31 cellular contexts compared by ENCODE assay signal in the genomic region with DNA sequence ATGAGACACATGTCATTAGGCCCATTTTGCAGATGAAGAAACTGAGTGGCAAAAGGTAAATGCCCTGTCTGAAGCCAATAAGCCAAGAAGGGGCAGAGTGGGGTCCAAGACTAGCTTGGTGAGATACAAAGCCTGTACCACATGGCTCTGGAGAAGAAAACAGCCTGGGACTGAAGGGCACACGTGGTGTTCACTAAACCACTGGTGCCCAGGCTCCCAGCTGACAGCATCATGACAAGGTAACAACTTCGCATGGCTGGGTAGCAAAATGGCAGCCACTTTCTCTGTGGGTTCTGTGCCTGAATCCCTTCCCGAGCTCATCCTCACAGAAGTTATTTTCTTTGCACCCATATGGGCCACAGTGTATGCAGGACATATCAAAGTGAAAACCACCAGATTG.
DNase-seq lines count a peak whose midpoint lies in the region; ATAC-seq, FAIRE-seq and TF ChIP-seq lines count a peak whose summit lies in the region.
"Had no signal": no experiment of that assay in that cellular context is flagged by ENCODE, and none has a peak within 500 bp of the region (broad histone marks: within the 10 kb centered on the region; RNA-seq: fewer than 3 reads in every experiment).

No MANE protein-coding gene starts in this region.

- H3K9ac ChIP-seq in HepG2 (ENCODE audit: insufficient read depth, low read depth, low read length) (no peak overlapping the region), neuronal stem cell (ENCODE audit: low read depth, low read length, poor library complexity) (no peak overlapping the region)
- H3K9ac ChIP-seq: BLaER1; BLaER1 treated with 17β-estradiol and CSF1 and Interleukin-3, amounts not matched to agents 10 nM and 100 nM had no signal

- H4K91ac ChIP-seq in neuronal stem cell (ENCODE audit: low read depth, low read length, poor library complexity) = no peak overlapping the region

- H3K79me1 ChIP-seq in neuronal stem cell (ENCODE audit: low read depth, low read length) = no peaks in the 10 kb centered on the region

- H2BK15ac ChIP-seq in neuronal stem cell (ENCODE audit: low read length) = no peak overlapping the region

- in situ Hi-C loops in HepG2 (cut with HindIII; ENCODE audit: extremely low pct_ligation_motif_present, low pct_unique_long_range_greater_than_20kb) = no loop called here

- POLR2A ChIA-PET in HepG2 (lab: Yijun Ruan, JAX) = no interaction called here

- H3K4me3 ChIP-seq in HepG2 (replicated peaks in 1 of 3; ENCODE audit: insufficient read depth in 1 of 3, low read depth in 2 of 3, low read length in 3 of 3) (no peak overlapping the region), right lobe of liver (no peak overlapping the region), neuronal stem cell (ENCODE audit: low read length in 2 of 2) (no peak overlapping the region)
- H3K4me3 ChIP-seq: A549; BLaER1; BLaER1 treated with 17β-estradiol and CSF1 and Interleukin-3, amounts not matched to agents 10 nM and 100 nM had no signal

- H4K8ac ChIP-seq in neuronal stem cell (ENCODE audit: low read depth, low read length) = no peak overlapping the region

- TF ChIP-seq POLR2A in HepG2 (IDR thresholded peaks at IDR 0.05; ENCODE audit: insufficient read depth in 1 of 2, low read depth in 2 of 2, low read length in 2 of 2) (no peak), right lobe of liver (IDR thresholded peaks at IDR 0.05) (no peak)

- no peaks in the 10 kb centered on the region for H3K79me2 ChIP-seq in HepG2 (ENCODE audit: insufficient read depth, low read length)

- no peak overlapping the region for H2BK12ac ChIP-seq in neuronal stem cell (ENCODE audit: low read length)

- DNase-seq in HepG2 (ENCODE audit: low spot score) = no peak
- no peak for DNase-seq in right lobe of liver
- DNase-seq in neuronal stem cell (ENCODE audit: low spot score) = no peak
- no peak for DNase-seq in NCI-H2227 (lab: John Stamatoyannopoulos, UW; ENCODE audit: unreplicated experiment)
- DNase-seq: 8988T; ACHN; AML-193; BE2C; C1 segment of cervical spinal cord; Caco-2; Calu3; CD4-positive, alpha-beta memory T cell; CD4-positive, alpha-beta T cell; CD4-positive, CD25-positive, alpha-beta regulatory T cell; CD8-positive, alpha-beta memory T cell; CD8-positive, alpha-beta T cell; COR-L47; DMS 273 treated with DMSO at 0.1 percent for 48 hours; DMS153; DMS53; DMS79; DMS79 treated with DMSO at 0.1 percent for 48 hours; DND-41; EL had no signal

- H3K4me2 ChIP-seq in HepG2 (ENCODE audit: low read depth, low read length) (no peak overlapping the region), neuronal stem cell (ENCODE audit: insufficient read depth, low read length, poor library complexity, severe bottlenecking) (no peak overlapping the region)
- H3K4me2 ChIP-seq: A549; BLaER1; BLaER1 treated with 17β-estradiol and CSF1 and Interleukin-3, amounts not matched to agents 10 nM and 100 nM had no signal

- H2BK5ac ChIP-seq in neuronal stem cell (ENCODE audit: low read length) = no peak overlapping the region

- no peak for TF ChIP-seq RAD21 in HepG2 (CRISPR knock-in tag; IDR thresholded peaks at IDR 0.05)

- H3K27ac ChIP-seq in HepG2 (ENCODE audit: extremely low read length, insufficient read depth, low read length) (no peak overlapping the region), right lobe of liver (no peak overlapping the region), neuronal stem cell (replicated peaks; ENCODE audit: low read length) (no peak overlapping the region)
- H3K27ac ChIP-seq: 22Rv1; A549; BLaER1; BLaER1 treated with 17β-estradiol and CSF1 and Interleukin-3, amounts not matched to agents 10 nM and 100 nM; C4-2B had no signal

- no peak overlapping the region for H2AK5ac ChIP-seq in neuronal stem cell (ENCODE audit: low read depth, low read length)

- no peak overlapping the region for H2AFZ ChIP-seq in HepG2 (ENCODE audit: low read length)
- no peak overlapping the region for H2AFZ ChIP-seq in neuronal stem cell (ENCODE audit: low read length)

- no peaks in the 10 kb centered on the region for H3K9me3 ChIP-seq in HepG2 (ENCODE audit: low read length)
- H3K9me3 ChIP-seq in right lobe of liver = no peaks in the 10 kb centered on the region
- no peaks in the 10 kb centered on the region for H3K9me3 ChIP-seq in neuronal stem cell (replicated peaks in 1 of 2; ENCODE audit: control insufficient read depth in 2 of 2, insufficient read depth in 1 of 2, low read depth in 1 of 2, low read length in 2 of 2)
- H3K9me3 ChIP-seq: A549, BE2C, Caco-2 had no signal

- H3K27me3 ChIP-seq in HepG2 (ENCODE audit: control insufficient read depth in 1 of 2, insufficient read depth in 2 of 2, low read length in 2 of 2) (peaks cover 0 to 7% of the 10 kb centered on the region in 2 experiments; a peak in 1 of 5 replicates), right lobe of liver (no peaks in the 10 kb centered on the region), neuronal stem cell (ENCODE audit: control insufficient read depth in 3 of 3, insufficient read depth in 3 of 3, low read depth in 1 of 3, low read length in 3 of 3) (peaks cover 0 to 4% (median 0%) of the 10 kb centered on the region in 3 experiments)
- H3K27me3 ChIP-seq: BE2C; BLaER1; BLaER1 treated with 17β-estradiol and CSF1 and Interleukin-3, amounts not matched to agents 10 nM and 100 nM had no signal

- intact Hi-C loops in HepG2 (cut with micrococcal nuclease; ENCODE audit: unreplicated experiment) = no loop called here
- intact Hi-C loops in right lobe of liver (cut with DNase I) = no loop called here

- FAIRE-seq in HepG2 (lab: Jason Lieb, UNC) = no peak
- FAIRE-seq: A204.1, A549, D721Med had no signal

- no peaks in the 10 kb centered on the region for H3K4me1 ChIP-seq in HepG2 (ENCODE audit: insufficient read depth, low read length)
- no peaks in the 10 kb centered on the region for H3K4me1 ChIP-seq in right lobe of liver
- peaks cover 0 to 7% of the 10 kb centered on the region in 2 donors for H3K4me1 ChIP-seq in neuronal stem cell (ENCODE audit: control insufficient read depth in 2 of 2, insufficient read depth in 1 of 2, low read depth in 1 of 2, low read length in 2 of 2)
- H3K4me1 ChIP-seq: A549; BE2C; BLaER1; BLaER1 treated with 17β-estradiol and CSF1 and Interleukin-3, amounts not matched to agents 10 nM and 100 nM; Caco-2 had no signal

- no peak overlapping the region for H2BK120ac ChIP-seq in neuronal stem cell (ENCODE audit: low read depth, low read length)

- H3K14ac ChIP-seq in neuronal stem cell (ENCODE audit: low read length) = no peak overlapping the region

- TF ChIP-seq EP300 in HepG2 (IDR thresholded peaks at IDR 0.05; ENCODE audit: low read depth in 2 of 2, low read length in 2 of 2) (no peak), HepG2 (CRISPR knock-in tag; IDR thresholded peaks at IDR 0.05; ENCODE audit: borderline replicate concordance) (no peak)

- 0% methylated on average over 2 of the region's 3 CpGs for WGBS in HepG2 (ENCODE audit: low lambda C conversion rate)
- WGBS in right lobe of liver (ENCODE audit: insufficient coverage, low coverage, low lambda C conversion rate, missing lambda C conversion rate) = 82% methylated on average over 3 of the region's 3 CpGs
- WGBS in neuronal stem cell (ENCODE audit: extremely low coverage in 2 of 2, insufficient read length in 2 of 2, insufficient replicate concordance in 1 of 2), 2 donors = no CpG with 5 or more reads among the region's 3 CpGs

- no peak for TF ChIP-seq CTCF in HepG2 (CRISPR knock-in tag; IDR thresholded peaks at IDR 0.05)
- TF ChIP-seq CTCF in right lobe of liver (IDR thresholded peaks at IDR 0.05) = no peak

- no peak overlapping the region for H3K4ac ChIP-seq in neuronal stem cell (ENCODE audit: low read length)

- H3K36me3 ChIP-seq in HepG2 (replicated peaks in 1 of 2; ENCODE audit: control insufficient read depth in 1 of 2, insufficient read depth in 2 of 2, low read length in 2 of 2) = no peaks in the 10 kb centered on the region
- no peaks in the 10 kb centered on the region for H3K36me3 ChIP-seq in right lobe of liver
- H3K36me3 ChIP-seq in neuronal stem cell (replicated peaks in 1 of 2; ENCODE audit: control insufficient read depth in 2 of 2, insufficient read depth in 2 of 2, low read length in 2 of 2) = no peaks in the 10 kb centered on the region
- H3K36me3 ChIP-seq: BE2C; BLaER1; BLaER1 treated with 17β-estradiol and CSF1 and Interleukin-3, amounts not matched to agents 10 nM and 100 nM had no signal

- no peak overlapping the region for H3K18ac ChIP-seq in neuronal stem cell (ENCODE audit: low read length)

- CTCF ChIA-PET in HepG2 (lab: Yijun Ruan, JAX; ENCODE audit: low intra/inter-chr PET ratio, low total read pairs) = no interaction called here

- no peak for ATAC-seq in HepG2
- ATAC-seq in right lobe of liver = no peak
- ATAC-seq: A549; CD8-positive, alpha-beta T cell had no signal

- no TSS peak for BruUV-seq in HepG2 (replicated peaks; lab: Mats Ljungman, UMichigan)

- peak overlapping the region; percentile 52 for H3K23ac ChIP-seq in neuronal stem cell (ENCODE audit: low read depth, low read length, poor library complexity)

- no peaks in the 10 kb centered on the region for H4K20me1 ChIP-seq in HepG2 (ENCODE audit: insufficient read depth, low read length)
- H4K20me1 ChIP-seq: BLaER1; BLaER1 treated with 17β-estradiol and CSF1 and Interleukin-3, amounts not matched to agents 10 nM and 100 nM had no signal

TF ChIP-seq in HepG2, 621 proteins besides CTCF, POLR2A, EP300 and RAD21:
- no peak for TF ChIP-seq TEF (CRISPR knock-in tag; IDR thresholded peaks at IDR 0.05)
- TF ChIP-seq MNT (IDR thresholded peaks at IDR 0.05) = peak; percentile 92
